8 cellular contexts compared by ENCODE assay signal in the genomic region with DNA sequence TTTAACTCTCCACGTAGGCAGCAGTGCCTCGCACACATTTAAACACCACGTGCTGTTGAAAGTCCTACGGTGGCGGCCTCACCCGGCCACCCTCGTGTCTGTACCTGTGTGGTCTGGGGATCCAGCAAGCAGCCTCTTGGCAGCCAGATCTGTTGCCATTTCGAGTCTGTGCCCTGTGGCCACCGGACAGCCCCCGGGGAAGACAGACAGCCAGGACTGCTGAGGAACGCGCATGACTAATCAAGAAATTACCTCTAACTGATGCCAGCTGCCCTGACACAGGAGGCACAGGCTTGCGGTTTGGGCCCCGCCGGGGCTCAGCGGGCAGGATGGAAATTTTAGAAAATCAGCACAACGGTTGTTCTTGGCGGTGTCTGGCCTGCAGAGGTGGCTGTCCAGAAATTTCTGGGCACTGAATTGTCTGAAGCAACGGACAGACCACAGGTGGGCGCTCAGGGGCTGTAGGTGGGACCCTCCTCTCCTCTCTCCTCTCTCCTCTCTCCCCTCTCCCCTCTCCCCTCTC.
DNase-seq lines count a peak whose midpoint lies in the region; ATAC-seq and TF ChIP-seq lines count a peak whose summit lies in the region.

No MANE protein-coding gene starts in this region.

- H3K27ac ChIP-seq in OCI-LY3 (ENCODE audit: low read length) = peak overlapping the region; percentile 82

- peaks cover 15% of the 10 kb centered on the region for H3K79me2 ChIP-seq in OCI-LY3 (ENCODE audit: low read length)

- H3K4me1 ChIP-seq in OCI-LY3 (ENCODE audit: low read length) = peaks cover 50% of the 10 kb centered on the region

- peak overlapping the region; percentile 6; the same call in 1 of the 2 replicates for H3K9ac ChIP-seq in OCI-LY3 (ENCODE audit: low read length)

- peak; percentile 62 for ATAC-seq in GM18511 (IDR thresholded peaks at IDR 0.05; ENCODE audit: unreplicated experiment)
- peak; percentile 52 for ATAC-seq in HG02763 (IDR thresholded peaks at IDR 0.05; ENCODE audit: unreplicated experiment)

- H3K4me3 ChIP-seq in OCI-LY3 (ENCODE audit: low read length) = no peak overlapping the region

- TF ChIP-seq CTCF in OCI-LY3 (IDR thresholded peaks at IDR 0.05; ENCODE audit: low read depth, low read length) = peak; percentile 54

- H3K9me3 ChIP-seq in OCI-LY3 (ENCODE audit: insufficient read depth, low read length) = no peaks in the 10 kb centered on the region

- H3K4me2 ChIP-seq in OCI-LY3 (ENCODE audit: low read length) = peak overlapping the region; percentile 75

- no peak overlapping the region for H2AFZ ChIP-seq in OCI-LY3 (ENCODE audit: low read depth, low read length)

- peaks cover 20% of the 10 kb centered on the region; the same call in 1 of the 2 replicates for H4K20me1 ChIP-seq in OCI-LY3 (ENCODE audit: insufficient read depth, low read length)

- H3K36me3 ChIP-seq in OCI-LY3 (replicated peaks; ENCODE audit: low read depth, low read length) = peaks cover 50% of the 10 kb centered on the region

- H3K27me3 ChIP-seq in OCI-LY3 (ENCODE audit: low read depth, low read length) = no peaks in the 10 kb centered on the region

- DNase-seq in activated T-cell treated with anti-CD3 and anti-CD28 coated beads for 48 hours (ENCODE audit: low read depth) (peak; percentile 74), glomerular visceral epithelial cell (ENCODE audit: extremely low spot score) (peak; percentile 78), NCI-H2196 (lab: John Stamatoyannopoulos, UW; ENCODE audit: unreplicated experiment) (no peak), NCI-H774 (lab: John Stamatoyannopoulos, UW) (no peak)
- DNase-seq in stimulated activated CD8-positive, alpha-beta memory T cell treated with anti-CD3 and anti-CD28 coated beads, Interleukin-7, amount 100 ng/mL, for 48 hours (ENCODE audit: extremely low read depth in 1 of 2, low read depth in 1 of 2) = peak; percentile 68 to 78

Comparison
In these comparisons a context has a peak if more than half of its experiments do, and no peak if none do; other contexts are left out.
1. DNase-seq: peak in activated T-cell treated with anti-CD3 and anti-CD28 coated beads for 48 hours (single experiment), glomerular visceral epithelial cell (single experiment) and stimulated activated CD8-positive, alpha-beta memory T cell treated with anti-CD3 and anti-CD28 coated beads, Interleukin-7, amount 100 ng/mL, for 48 hours (2 of 2); none in NCI-H2196 (single experiment) and NCI-H774 (single experiment).